In genomic region chr17:41417576-41418015, GRCh38 we compare ENCODE assay signal across 10 cellular contexts. TPM values are rescaled to one million over a fixed set of nuclear protein-coding genes. Genes with fewer than 3 reads are reported as not detected.
DNase-seq lines count a peak whose midpoint lies in the region; ATAC-seq and TF ChIP-seq lines count a peak whose summit lies in the region.
"Had no signal": no experiment of that assay in that cellular context is flagged by ENCODE, and none has a peak within 500 bp of the region (broad histone marks: within the 10 kb centered on the region; RNA-seq: fewer than 3 reads in every experiment).

No MANE protein-coding gene starts in this region.

- intact Hi-C loops in cardiac septum (cut with DNase I), result no loop called here

- no peak overlapping the region for H3K4me3 Mint-ChIP-seq in activated naive CD4-positive, alpha-beta T cell treated with anti-CD3 and anti-CD28 coated beads, Interleukin-2, amount 50 U/mL, for 24 hours
- H3K4me3 Mint-ChIP-seq in type B pancreatic cell, result peak overlapping the region; percentile 46

- H3K4me1 Mint-ChIP-seq in activated naive CD4-positive, alpha-beta T cell treated with anti-CD3 and anti-CD28 coated beads, Interleukin-2, amount 50 U/mL, for 24 hours, result peaks cover 4% of the 10 kb centered on the region
- H3K4me1 Mint-ChIP-seq in type B pancreatic cell (ENCODE audit: unreplicated experiment), result peaks cover 34% of the 10 kb centered on the region

- ATAC-seq in esophagus mucosa, result peak; percentile 66
- ATAC-seq in GM19395 (IDR thresholded peaks at IDR 0.05; ENCODE audit: unreplicated experiment), result no peak

- DNase-seq in activated naive CD4-positive, alpha-beta T cell treated with anti-CD3 and anti-CD28 coated beads, Interleukin-2, amount 50 U/mL, for 16 hours, result no peak
- DNase-seq in NCI-H774 (lab: John Stamatoyannopoulos, UW) (peak; percentile 38), type B pancreatic cell (ENCODE audit: extremely low spot score, unreplicated experiment) (no peak), cardiac septum (ENCODE audit: low spot score) (no peak), COR-L47 (lab: John Stamatoyannopoulos, UW) (no peak)
- DNase-seq: NCI-H748 treated with DMSO at 0.1 percent for 48 hours; stimulated activated CD4-positive, alpha-beta T cell treated with anti-CD3 and anti-CD28 coated beads, Interleukin-2, amount 100 ng/mL, for 24 hours had no signal

- peak; percentile 67 for TF ChIP-seq CTCF in type B pancreatic cell (conservative IDR thresholded peaks at IDR 0.05)

- H3K9me3 Mint-ChIP-seq in activated naive CD4-positive, alpha-beta T cell treated with anti-CD3 and anti-CD28 coated beads, Interleukin-2, amount 50 U/mL, for 24 hours, result no peaks in the 10 kb centered on the region
- H3K9me3 Mint-ChIP-seq in type B pancreatic cell, result no peaks in the 10 kb centered on the region

- no peaks in the 10 kb centered on the region for H3K27me3 Mint-ChIP-seq in activated naive CD4-positive, alpha-beta T cell treated with anti-CD3 and anti-CD28 coated beads, Interleukin-2, amount 50 U/mL, for 24 hours
- no peaks in the 10 kb centered on the region for H3K27me3 Mint-ChIP-seq in type B pancreatic cell

- peak overlapping the region; percentile 9 for H3K27ac Mint-ChIP-seq in activated naive CD4-positive, alpha-beta T cell treated with anti-CD3 and anti-CD28 coated beads, Interleukin-2, amount 50 U/mL, for 24 hours
- H3K27ac Mint-ChIP-seq in type B pancreatic cell, result peak overlapping the region; percentile 89

- H3K36me3 Mint-ChIP-seq in activated naive CD4-positive, alpha-beta T cell treated with anti-CD3 and anti-CD28 coated beads, Interleukin-2, amount 50 U/mL, for 24 hours, result no peaks in the 10 kb centered on the region
- H3K36me3 Mint-ChIP-seq in type B pancreatic cell, result no peaks in the 10 kb centered on the region

RNA-seq across cellular contexts. Expression of gene KRT37, which starts 6.8 kb away (rescaled TPM):
- total RNA-seq in esophagus mucosa (not detected), type B pancreatic cell (ENCODE audit: low replicate concordance) (not detected in 2 replicates), cardiac septum (not detected)

RNA-seq across cellular contexts. Expression of gene KRT31, which starts 20.2 kb away (rescaled TPM):
- 4.4 TPM for total RNA-seq in esophagus mucosa
- 0.79 TPM in 1 of 2 replicates, not detected in the other for total RNA-seq in type B pancreatic cell (ENCODE audit: low replicate concordance)
- total RNA-seq in cardiac septum, result not detected

RNA-seq across cellular contexts. Expression of gene KRT38, which starts 23.2 kb away (rescaled TPM):
- total RNA-seq in esophagus mucosa, result not detected
- not detected in 2 replicates for total RNA-seq in type B pancreatic cell (ENCODE audit: low replicate concordance)
- not detected for total RNA-seq in cardiac septum

RNA-seq across cellular contexts. Expression of gene KRT34, which starts 35.5 kb away (rescaled TPM):
- total RNA-seq in esophagus mucosa (0.44 TPM), type B pancreatic cell (ENCODE audit: low replicate concordance) (not detected in 2 replicates), cardiac septum (not detected)

RNA-seq across cellular contexts. Expression of gene KRT33B, which starts 48.0 kb away (rescaled TPM):
- total RNA-seq in esophagus mucosa (not detected), type B pancreatic cell (ENCODE audit: low replicate concordance) (not detected in 2 replicates), cardiac septum (not detected)
